In the genomic region with DNA sequence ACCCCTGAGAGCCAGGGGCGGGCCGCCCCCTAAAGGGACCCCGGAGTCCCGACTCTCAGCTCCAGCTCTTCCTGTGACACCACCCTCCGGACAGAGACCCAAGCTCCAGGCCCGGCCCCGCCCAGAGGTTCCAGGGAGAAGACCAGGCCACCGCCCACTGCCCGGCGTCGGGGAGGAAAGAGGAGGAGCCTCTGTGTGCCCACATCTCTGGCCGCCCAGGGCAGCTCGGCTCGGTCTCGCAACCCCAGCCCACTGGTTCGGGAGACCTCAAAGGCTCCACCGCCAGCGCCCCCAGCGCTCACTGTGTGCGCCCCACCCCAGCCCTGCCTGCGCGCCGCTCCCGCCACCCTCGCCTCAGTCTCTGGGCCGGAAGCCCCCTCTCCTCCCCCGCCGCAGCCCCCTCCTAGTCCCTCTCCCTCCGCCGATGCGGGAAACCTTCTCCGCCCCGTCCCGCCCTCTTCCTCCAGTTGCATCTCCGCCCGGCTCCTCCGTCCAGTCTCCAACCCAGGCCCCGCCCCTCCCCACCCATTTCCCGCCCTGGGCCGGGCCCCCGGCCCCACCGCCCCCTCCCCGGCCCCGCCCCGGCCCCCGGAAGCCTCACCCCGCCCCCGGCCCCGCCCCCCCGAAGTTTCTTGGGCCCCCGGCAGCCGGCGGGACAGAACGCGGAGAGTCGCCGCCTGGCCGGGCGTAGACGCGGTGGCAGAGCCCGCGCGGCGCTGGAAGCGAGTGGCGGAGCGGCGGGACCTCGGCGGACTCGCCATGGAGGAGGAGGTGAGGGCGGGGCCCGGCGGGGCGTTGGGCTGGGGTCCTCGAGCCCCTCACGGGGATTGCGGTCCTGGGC, we compare ENCODE assay signal across 1 cellular context.
TF ChIP-seq lines count a peak whose summit lies in the region.

A gene with protein sequence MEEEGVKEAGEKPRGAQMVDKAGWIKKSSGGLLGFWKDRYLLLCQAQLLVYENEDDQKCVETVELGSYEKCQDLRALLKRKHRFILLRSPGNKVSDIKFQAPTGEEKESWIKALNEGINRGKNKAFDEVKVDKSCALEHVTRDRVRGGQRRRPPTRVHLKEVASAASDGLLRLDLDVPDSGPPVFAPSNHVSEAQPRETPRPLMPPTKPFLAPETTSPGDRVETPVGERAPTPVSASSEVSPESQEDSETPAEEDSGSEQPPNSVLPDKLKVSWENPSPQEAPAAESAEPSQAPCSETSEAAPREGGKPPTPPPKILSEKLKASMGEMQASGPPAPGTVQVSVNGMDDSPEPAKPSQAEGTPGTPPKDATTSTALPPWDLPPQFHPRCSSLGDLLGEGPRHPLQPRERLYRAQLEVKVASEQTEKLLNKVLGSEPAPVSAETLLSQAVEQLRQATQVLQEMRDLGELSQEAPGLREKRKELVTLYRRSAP (plus strand): TSS at position 658 of the 841 bp plus-strand sequence. CDS start 102 bp downstream, at position 760.

TF ChIP-seq in HepG2, 621 proteins besides CTCF, POLR2A, EP300 and RAD21 (continued from another document and continues in another):
- TF ChIP-seq, protein P1, sequence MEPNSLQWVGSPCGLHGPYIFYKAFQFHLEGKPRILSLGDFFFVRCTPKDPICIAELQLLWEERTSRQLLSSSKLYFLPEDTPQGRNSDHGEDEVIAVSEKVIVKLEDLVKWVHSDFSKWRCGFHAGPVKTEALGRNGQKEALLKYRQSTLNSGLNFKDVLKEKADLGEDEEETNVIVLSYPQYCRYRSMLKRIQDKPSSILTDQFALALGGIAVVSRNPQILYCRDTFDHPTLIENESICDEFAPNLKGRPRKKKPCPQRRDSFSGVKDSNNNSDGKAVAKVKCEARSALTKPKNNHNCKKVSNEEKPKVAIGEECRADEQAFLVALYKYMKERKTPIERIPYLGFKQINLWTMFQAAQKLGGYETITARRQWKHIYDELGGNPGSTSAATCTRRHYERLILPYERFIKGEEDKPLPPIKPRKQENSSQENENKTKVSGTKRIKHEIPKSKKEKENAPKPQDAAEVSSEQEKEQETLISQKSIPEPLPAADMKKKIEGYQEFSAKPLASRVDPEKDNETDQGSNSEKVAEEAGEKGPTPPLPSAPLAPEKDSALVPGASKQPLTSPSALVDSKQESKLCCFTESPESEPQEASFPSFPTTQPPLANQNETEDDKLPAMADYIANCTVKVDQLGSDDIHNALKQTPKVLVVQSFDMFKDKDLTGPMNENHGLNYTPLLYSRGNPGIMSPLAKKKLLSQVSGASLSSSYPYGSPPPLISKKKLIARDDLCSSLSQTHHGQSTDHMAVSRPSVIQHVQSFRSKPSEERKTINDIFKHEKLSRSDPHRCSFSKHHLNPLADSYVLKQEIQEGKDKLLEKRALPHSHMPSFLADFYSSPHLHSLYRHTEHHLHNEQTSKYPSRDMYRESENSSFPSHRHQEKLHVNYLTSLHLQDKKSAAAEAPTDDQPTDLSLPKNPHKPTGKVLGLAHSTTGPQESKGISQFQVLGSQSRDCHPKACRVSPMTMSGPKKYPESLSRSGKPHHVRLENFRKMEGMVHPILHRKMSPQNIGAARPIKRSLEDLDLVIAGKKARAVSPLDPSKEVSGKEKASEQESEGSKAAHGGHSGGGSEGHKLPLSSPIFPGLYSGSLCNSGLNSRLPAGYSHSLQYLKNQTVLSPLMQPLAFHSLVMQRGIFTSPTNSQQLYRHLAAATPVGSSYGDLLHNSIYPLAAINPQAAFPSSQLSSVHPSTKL (CRISPR knock-in tag; IDR thresholded peaks at IDR 0.05) = peak; percentile 34; the same call in 1 of the 2 replicates
- peak; percentile 33; the same call in 1 of the 2 replicates for TF ChIP-seq ZSCAN25 (CRISPR knock-in tag; IDR thresholded peaks at IDR 0.05)
- TF ChIP-seq SMAD1 (CRISPR knock-in tag; IDR thresholded peaks at IDR 0.05; ENCODE audit: borderline replicate concordance, low read depth) = no peak
- TF ChIP-seq ZBTB40 (IDR thresholded peaks at IDR 0.05) = no peak
- TF ChIP-seq ZBTB40 (CRISPR knock-in tag; IDR thresholded peaks at IDR 0.05) = no peak; the same call in 1 of the 2 replicates
- no peak for TF ChIP-seq SMARCE1 (IDR thresholded peaks at IDR 0.05; ENCODE audit: borderline replicate concordance)
- TF ChIP-seq NONO (IDR thresholded peaks at IDR 0.05) = no peak
- 0 out of 2 replicates have a peak, but pooled peaks have one; percentile 25 for TF ChIP-seq NONO (CRISPR knock-in tag; conservative IDR thresholded peaks at IDR 0.05)
- 0 out of 2 replicates have a peak, but pooled peaks have one; percentile 19 for TF ChIP-seq ZNF792 (CRISPR knock-in tag; IDR thresholded peaks at IDR 0.05)
- TF ChIP-seq ZNF354B (CRISPR knock-in tag; IDR thresholded peaks at IDR 0.05) = no peak
- TF ChIP-seq HHEX (CRISPR knock-in tag; IDR thresholded peaks at IDR 0.05) = no peak
- no peak for TF ChIP-seq TEAD3 (CRISPR knock-in tag; optimal IDR thresholded peaks at IDR 0.05; ENCODE audit: borderline replicate concordance)
- TF ChIP-seq ZNF337 (CRISPR knock-in tag; IDR thresholded peaks at IDR 0.05; ENCODE audit: borderline replicate concordance, low read depth) = no peak
- TF ChIP-seq GATA4 (IDR thresholded peaks at IDR 0.05; ENCODE audit: borderline replicate concordance, low read depth) = peak; percentile 33; the same call in 1 of the 2 replicates
- TF ChIP-seq, protein P2, sequence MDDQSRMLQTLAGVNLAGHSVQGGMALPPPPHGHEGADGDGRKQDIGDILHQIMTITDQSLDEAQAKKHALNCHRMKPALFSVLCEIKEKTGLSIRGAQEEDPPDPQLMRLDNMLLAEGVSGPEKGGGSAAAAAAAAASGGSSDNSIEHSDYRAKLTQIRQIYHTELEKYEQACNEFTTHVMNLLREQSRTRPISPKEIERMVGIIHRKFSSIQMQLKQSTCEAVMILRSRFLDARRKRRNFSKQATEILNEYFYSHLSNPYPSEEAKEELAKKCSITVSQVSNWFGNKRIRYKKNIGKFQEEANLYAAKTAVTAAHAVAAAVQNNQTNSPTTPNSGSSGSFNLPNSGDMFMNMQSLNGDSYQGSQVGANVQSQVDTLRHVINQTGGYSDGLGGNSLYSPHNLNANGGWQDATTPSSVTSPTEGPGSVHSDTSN (CRISPR knock-in tag; IDR thresholded peaks at IDR 0.05; ENCODE audit: borderline replicate concordance) = no peak
- TF ChIP-seq ZC3H13 (CRISPR knock-in tag; IDR thresholded peaks at IDR 0.05) = no peak
- no peak; the same call in 1 of the 2 replicates for TF ChIP-seq ZSCAN9 (CRISPR knock-in tag; IDR thresholded peaks at IDR 0.05; ENCODE audit: borderline replicate concordance)
- no peak for TF ChIP-seq MTA3 (CRISPR knock-in tag; IDR thresholded peaks at IDR 0.05)
- no peak for TF ChIP-seq ZNF605 (CRISPR knock-in tag; IDR thresholded peaks at IDR 0.05)
- TF ChIP-seq ZBTB20 (CRISPR knock-in tag; IDR thresholded peaks at IDR 0.05; ENCODE audit: borderline replicate concordance, low read depth) = no peak
- TF ChIP-seq NBN (conservative IDR thresholded peaks at IDR 0.05) = no peak
- TF ChIP-seq TCF7L2 (IDR thresholded peaks at IDR 0.05; ENCODE audit: low read depth, low read length) = no peak
- no peak for TF ChIP-seq ZNF263 (CRISPR knock-in tag; IDR thresholded peaks at IDR 0.05)
- no peak for TF ChIP-seq KLF9 (CRISPR knock-in tag; IDR thresholded peaks at IDR 0.05; ENCODE audit: low read depth)
- TF ChIP-seq SALL2 (CRISPR knock-in tag; IDR thresholded peaks at IDR 0.05) = peak; percentile 13
- TF ChIP-seq ATF3 (CRISPR knock-in tag; IDR thresholded peaks at IDR 0.05) = no peak
- no peak for TF ChIP-seq ADNP (CRISPR knock-in tag; IDR thresholded peaks at IDR 0.05)
- TF ChIP-seq, protein P3, sequence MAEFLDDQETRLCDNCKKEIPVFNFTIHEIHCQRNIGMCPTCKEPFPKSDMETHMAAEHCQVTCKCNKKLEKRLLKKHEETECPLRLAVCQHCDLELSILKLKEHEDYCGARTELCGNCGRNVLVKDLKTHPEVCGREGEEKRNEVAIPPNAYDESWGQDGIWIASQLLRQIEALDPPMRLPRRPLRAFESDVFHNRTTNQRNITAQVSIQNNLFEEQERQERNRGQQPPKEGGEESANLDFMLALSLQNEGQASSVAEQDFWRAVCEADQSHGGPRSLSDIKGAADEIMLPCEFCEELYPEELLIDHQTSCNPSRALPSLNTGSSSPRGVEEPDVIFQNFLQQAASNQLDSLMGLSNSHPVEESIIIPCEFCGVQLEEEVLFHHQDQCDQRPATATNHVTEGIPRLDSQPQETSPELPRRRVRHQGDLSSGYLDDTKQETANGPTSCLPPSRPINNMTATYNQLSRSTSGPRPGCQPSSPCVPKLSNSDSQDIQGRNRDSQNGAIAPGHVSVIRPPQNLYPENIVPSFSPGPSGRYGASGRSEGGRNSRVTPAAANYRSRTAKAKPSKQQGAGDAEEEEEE (CRISPR knock-in tag; IDR thresholded peaks at IDR 0.05; ENCODE audit: borderline replicate concordance) = no peak
- 0 out of 2 replicates have a peak, but pooled peaks have one; percentile 27 for TF ChIP-seq TFE3 (CRISPR knock-in tag; IDR thresholded peaks at IDR 0.05)
- peak; percentile 52; the same call in 1 of the 2 replicates for TF ChIP-seq MED13 (CRISPR knock-in tag; IDR thresholded peaks at IDR 0.05)
- peak; percentile 71 for TF ChIP-seq RBFOX2 (IDR thresholded peaks at IDR 0.05; ENCODE audit: low read depth, low read length)
- no peak for TF ChIP-seq HIC2 (CRISPR knock-in tag; IDR thresholded peaks at IDR 0.05; ENCODE audit: low read depth)
